Comparison of ENCODE assay signal across 10 cellular contexts in genomic region chr4:151031831-151032605, GRCh38. TPM values are rescaled to one million over a fixed set of nuclear protein-coding genes. Genes with fewer than 3 reads are reported as not detected.
DNase-seq lines count a peak whose midpoint lies in the region; ATAC-seq and TF ChIP-seq lines count a peak whose summit lies in the region.
"Had no signal": no experiment of that assay in that cellular context is flagged by ENCODE, and none has a peak within 500 bp of the region (broad histone marks: within the 10 kb centered on the region; RNA-seq: fewer than 3 reads in every experiment).

No MANE protein-coding gene starts in this region.

- no peaks in the 10 kb centered on the region for H3K36me3 ChIP-seq in sigmoid colon
- H3K36me3 ChIP-seq: BLaER1 had no signal

- H3K27me3 ChIP-seq in sigmoid colon: no peaks in the 10 kb centered on the region
- H3K27me3 ChIP-seq: BLaER1 had no signal

- no peak for TF ChIP-seq POLR2A in sigmoid colon (IDR thresholded peaks at IDR 0.05)

- ATAC-seq in HG03175 (IDR thresholded peaks at IDR 0.05; ENCODE audit: unreplicated experiment): peak; percentile 43

- no peak overlapping the region for H3K4me3 ChIP-seq in sigmoid colon
- H3K4me3 ChIP-seq: BLaER1 had no signal

- H3K27ac Mint-ChIP-seq in activated naive CD4-positive, alpha-beta T cell treated with anti-CD3 and anti-CD28 coated beads for 36 hours: peak overlapping the region; percentile 85

- H3K4me3 Mint-ChIP-seq in activated naive CD4-positive, alpha-beta T cell treated with anti-CD3 and anti-CD28 coated beads for 36 hours: peak overlapping the region; percentile 35

- peak; percentile 64 for DNase-seq in activated CD8-positive, alpha-beta memory T cell treated with anti-CD3 and anti-CD28 coated beads for 24 hours
- no peak for DNase-seq in activated CD8-positive, alpha-beta memory T cell treated with anti-CD3 and anti-CD28 coated beads, Interleukin-2, amount 50 U/mL, for 4 hours
- peak; percentile 44 for DNase-seq in activated naive CD4-positive, alpha-beta T cell treated with anti-CD3 and anti-CD28 coated beads for 36 hours
- DNase-seq in renal cortical epithelial cell (ENCODE audit: low read depth): peak; percentile 74
- no peak for DNase-seq in inferior parietal cortex (ENCODE audit: extremely low spot score)
- no peak for DNase-seq in sigmoid colon
- no peak for DNase-seq in NCI-H2171 (lab: John Stamatoyannopoulos, UW)

- peaks cover 5% of the 10 kb centered on the region for H3K9me3 Mint-ChIP-seq in activated naive CD4-positive, alpha-beta T cell treated with anti-CD3 and anti-CD28 coated beads for 36 hours

- no peaks in the 10 kb centered on the region for H3K9me3 ChIP-seq in sigmoid colon
- H3K9me3 ChIP-seq: BLaER1 had no signal

- WGBS in sigmoid colon, 2 donors: 48 to 78% methylated on average over 12 of the region's 12 CpGs

- H3K4me1 Mint-ChIP-seq in activated naive CD4-positive, alpha-beta T cell treated with anti-CD3 and anti-CD28 coated beads for 36 hours (ENCODE audit: low read depth): peaks cover 40% of the 10 kb centered on the region

- no peaks in the 10 kb centered on the region for H3K27me3 Mint-ChIP-seq in activated naive CD4-positive, alpha-beta T cell treated with anti-CD3 and anti-CD28 coated beads for 36 hours (ENCODE audit: low read depth)

- no peaks in the 10 kb centered on the region for H3K4me1 ChIP-seq in sigmoid colon
- H3K4me1 ChIP-seq: BLaER1 had no signal

- no peak for TF ChIP-seq CTCF in sigmoid colon (IDR thresholded peaks at IDR 0.05)

- TF ChIP-seq EP300 in sigmoid colon (IDR thresholded peaks at IDR 0.05): no peak

- no peak overlapping the region for H3K27ac ChIP-seq in sigmoid colon
- H3K27ac ChIP-seq: BLaER1, VCaP had no signal

- intact Hi-C loops in activated naive CD4-positive, alpha-beta T cell treated with anti-CD3 and anti-CD28 coated beads for 36 hours (cut with micrococcal nuclease): loop anchor here (1.0 to 5.0 kb wide), 6 partner anchors 61 to 1070 kb away; partner anchors contain the start of gene RPS3A
- intact Hi-C loops in sigmoid colon (cut with DNase I): no loop called here

- CTCF ChIA-PET in activated naive CD4-positive, alpha-beta T cell treated with anti-CD3 and anti-CD28 coated beads for 36 hours (lab: Charles Lee): interaction anchor here (0.6 to 1.3 kb wide), 3 partner anchors 9 to 595 kb away, joined by 3 read pairs; no protein-coding TSS in a partner anchor

- peaks cover 2% of the 10 kb centered on the region for H3K36me3 Mint-ChIP-seq in activated naive CD4-positive, alpha-beta T cell treated with anti-CD3 and anti-CD28 coated beads for 36 hours (ENCODE audit: low read depth)

RNA-seq across cellular contexts. Expression of gene LRBA, which starts 16.9 kb away (rescaled TPM):
- total RNA-seq in activated naive CD4-positive, alpha-beta T cell treated with anti-CD3 and anti-CD28 coated beads for 36 hours: 10 to 100 TPM; 53.7 to 54.6 TPM
- 93.1 and 119 TPM in 2 replicates for total RNA-seq in renal cortical epithelial cell
- total RNA-seq in sigmoid colon: 100 to 1,000 TPM in 3 of 4 donors, 10 to 100 TPM in 1; 91.1 to 184 (median 145) TPM
- 10 to 100 TPM; 16.8 to 24.8 (median 18.0) TPM for polyA plus RNA-seq in sigmoid colon

Comparison
In these comparisons a context has a peak if more than half of its experiments do, and no peak if none do; other contexts are left out.
1. DNase-seq: peak in activated CD8-positive, alpha-beta memory T cell treated with anti-CD3 and anti-CD28 coated beads for 24 hours (single experiment), activated naive CD4-positive, alpha-beta T cell treated with anti-CD3 and anti-CD28 coated beads for 36 hours (single experiment) and renal cortical epithelial cell (single experiment); none in activated CD8-positive, alpha-beta memory T cell treated with anti-CD3 and anti-CD28 coated beads, Interleukin-2, amount 50 U/mL, for 4 hours (single experiment), inferior parietal cortex (single experiment), sigmoid colon (single experiment) and NCI-H2171 (single experiment).